ENCODE assay signal across 7 cellular contexts in genomic region chr18:2654828-2655152, GRCh38. TPM values are rescaled to one million over a fixed set of nuclear protein-coding genes. Genes with fewer than 3 reads are reported as not detected.
DNase-seq lines count a peak whose midpoint lies in the region; ATAC-seq and TF ChIP-seq lines count a peak whose summit lies in the region.

No MANE protein-coding gene starts in this region.

- no CpG with 5 or more reads among the region's 23 CpGs for WGBS in iPS DF 6.9 (ENCODE audit: insufficient coverage, insufficient read length)
- WGBS in spleen, 5 donors, result 0 to 2% (median 1%) methylated on average over 8 to 23 of the region's 23 CpGs

- H3K36me3 ChIP-seq in iPS DF 6.9 (ENCODE audit: control insufficient read depth, insufficient read depth, low read length), result no peaks in the 10 kb centered on the region
- H3K36me3 ChIP-seq in spleen, result no peaks in the 10 kb centered on the region

- DNase-seq in activated naive CD4-positive, alpha-beta T cell treated with anti-CD3 and anti-CD28 coated beads, Interleukin-2, amount 50 U/mL, for 72 hours (ENCODE audit: low spot score in 2 of 2), result no peak
- DNase-seq in iPS DF 6.9 (ENCODE audit: low read depth, low spot score), result no peak
- no peak for DNase-seq in spleen
- no peak for DNase-seq in SK-N-DZ (ENCODE audit: low spot score)
- no peak for DNase-seq in AG08396 (ENCODE audit: low spot score)

- H3K27ac ChIP-seq in iPS DF 6.9 (ENCODE audit: low read length), result no peak overlapping the region
- H3K27ac ChIP-seq in spleen, result peak overlapping the region; percentile 97 to 100 (median 100)

- TF ChIP-seq CTCF in spleen (IDR thresholded peaks at IDR 0.05 in 8 of 11, conservative IDR thresholded peaks at IDR 0.05 in 3 of 11), result no peak

- peak overlapping the region; percentile 97 to 98 for H3K27ac Mint-ChIP-seq in activated naive CD4-positive, alpha-beta T cell treated with anti-CD3 and anti-CD28 coated beads, Interleukin-2, amount 50 U/mL, for 72 hours

- peak overlapping the region; percentile 99; the same call in 1 of the 2 replicates for H3K4me3 ChIP-seq in iPS DF 6.9 (ENCODE audit: low read length)
- peak overlapping the region; percentile 60 to 94 (median 84) for H3K4me3 ChIP-seq in spleen

- intact Hi-C loops in spleen (cut with DNase I; ENCODE audit: low total_unique reads), result no loop called here

- H3K4me1 ChIP-seq in iPS DF 6.9 (ENCODE audit: control insufficient read depth, insufficient read depth, low read length) (no peaks in the 10 kb centered on the region), spleen (peaks cover 20 to 70% (median 43%) of the 10 kb centered on the region in 6 donors)

- H3K9me3 ChIP-seq in iPS DF 6.9 (ENCODE audit: control insufficient read depth, insufficient read depth, low read length), result no peaks in the 10 kb centered on the region
- no peaks in the 10 kb centered on the region for H3K9me3 ChIP-seq in spleen

- H3K27me3 ChIP-seq in iPS DF 6.9 (ENCODE audit: control insufficient read depth, insufficient read depth, low read length), result peaks cover 10% of the 10 kb centered on the region; the same call in 1 of the 2 replicates
- no peaks in the 10 kb centered on the region for H3K27me3 ChIP-seq in spleen (replicated peaks in 1 of 7)

- H3K36me3 Mint-ChIP-seq in activated naive CD4-positive, alpha-beta T cell treated with anti-CD3 and anti-CD28 coated beads, Interleukin-2, amount 50 U/mL, for 72 hours, result peaks cover 25 to 27% of the 10 kb centered on the region in 2 donors

- TF ChIP-seq POLR2A in spleen (IDR thresholded peaks at IDR 0.05), result peak in 1 of 3 donors; percentile 4

- peak; percentile 45 for ATAC-seq in GM18867 (IDR thresholded peaks at IDR 0.05; ENCODE audit: unreplicated experiment)
- peak; percentile 36 for ATAC-seq in HG03378 (IDR thresholded peaks at IDR 0.05; ENCODE audit: unreplicated experiment)
- ATAC-seq in activated naive CD4-positive, alpha-beta T cell treated with anti-CD3 and anti-CD28 coated beads, Interleukin-2, amount 50 U/mL, for 72 hours, result peak; percentile 11 to 40

- H3K9me3 Mint-ChIP-seq in activated naive CD4-positive, alpha-beta T cell treated with anti-CD3 and anti-CD28 coated beads, Interleukin-2, amount 50 U/mL, for 72 hours, result no peaks in the 10 kb centered on the region

RNA-seq across cellular contexts. Expression of gene SMCHD1, which starts 0.7 kb away (rescaled TPM):
- total RNA-seq in activated naive CD4-positive, alpha-beta T cell treated with anti-CD3 and anti-CD28 coated beads, Interleukin-2, amount 50 U/mL, for 72 hours, result 100 to 1,000 TPM; 112 to 136 TPM
- 100 to 1,000 TPM; 142 to 361 (median 203) TPM for total RNA-seq in spleen
- 10 to 100 TPM; 14.7 to 15.5 (median 15.1) TPM for polyA plus RNA-seq in spleen
- 28.2 and 30.5 TPM in 2 replicates for polyA plus RNA-seq in SK-N-DZ (2014; cell fraction: cytosol; rRNA removed)
- polyA plus RNA-seq in SK-N-DZ (2014; cell fraction: nucleus; rRNA removed), result 44.4 and 49.7 TPM in 2 replicates
